In genomic region chr1:100622037-100622436, GRCh38 we compare ENCODE assay signal across 8 cellular contexts.
DNase-seq lines count a peak whose midpoint lies in the region; ATAC-seq and TF ChIP-seq lines count a peak whose summit lies in the region.

No MANE protein-coding gene starts in this region.

- no peak overlapping the region for H2BK120ac ChIP-seq in neuronal stem cell (ENCODE audit: low read depth, low read length)

- no peak overlapping the region for H3K27ac ChIP-seq in neuronal stem cell (replicated peaks; ENCODE audit: low read length)

- peak overlapping the region; percentile 28 for H3K4me3 Mint-ChIP-seq in natural killer cell treated with Interleukin-12 subunit alpha and Interleukin-12 subunit beta and Interleukin-15 and Interleukin-18, amount 100 ng/mL, for 72 hours

- H3K4ac ChIP-seq in neuronal stem cell (ENCODE audit: low read length) = no peak overlapping the region

- WGBS in neuronal stem cell (ENCODE audit: extremely low coverage in 2 of 2, insufficient read length in 2 of 2, insufficient replicate concordance in 1 of 2), 2 donors = 100% methylated on average over 1 of the region's 1 CpG; no CpG with 5 or more reads in 1 of the 2 donors

- peak; percentile 92 to 94 for ATAC-seq in natural killer cell treated with Interleukin-12 subunit alpha and Interleukin-12 subunit beta and Interleukin-15 and Interleukin-18, amount 100 ng/mL, for 72 hours

- no peaks in the 10 kb centered on the region for H3K9me3 ChIP-seq in MG63
- H3K9me3 ChIP-seq in neuronal stem cell (replicated peaks in 1 of 2; ENCODE audit: control insufficient read depth in 2 of 2, insufficient read depth in 1 of 2, low read depth in 1 of 2, low read length in 2 of 2) = no peaks in the 10 kb centered on the region

- no peak overlapping the region for H4K8ac ChIP-seq in neuronal stem cell (ENCODE audit: low read depth, low read length)

- peaks cover 2 to 5% of the 10 kb centered on the region in 2 donors for H3K27me3 Mint-ChIP-seq in natural killer cell treated with Interleukin-12 subunit alpha and Interleukin-12 subunit beta and Interleukin-15 and Interleukin-18, amount 100 ng/mL, for 72 hours

- H3K4me2 ChIP-seq in neuronal stem cell (ENCODE audit: insufficient read depth, low read length, poor library complexity, severe bottlenecking) = no peak overlapping the region

- peaks cover 9 to 10% of the 10 kb centered on the region in 2 donors for H3K4me1 ChIP-seq in neuronal stem cell (ENCODE audit: control insufficient read depth in 2 of 2, insufficient read depth in 1 of 2, low read depth in 1 of 2, low read length in 2 of 2)

- H2AK5ac ChIP-seq in neuronal stem cell (ENCODE audit: low read depth, low read length) = no peak overlapping the region

- in situ Hi-C loops in GM13977 (cut with MboI; ENCODE audit: low pct_unique_long_range_greater_than_20kb, low sequenced_read_pairs, unreplicated experiment) = no loop called here
- in situ Hi-C loops in KBM-7 (cut with MboI; ENCODE audit: low pct_unique_long_range_greater_than_20kb, low sequenced_read_pairs) = loop anchor here (25.0 kb wide), 1 partner anchor 240 kb away; no protein-coding TSS in a partner anchor

- no peak for TF ChIP-seq CTCF in GM10266 (IDR thresholded peaks at IDR 0.05; ENCODE audit: control insufficient read depth, insufficient read depth, low read depth, missing control alignments)
- TF ChIP-seq CTCF in GM13977 (IDR thresholded peaks at IDR 0.05; ENCODE audit: extremely low read depth, insufficient read depth, missing control alignments) = no peak

- H3K4me3 ChIP-seq in MG63 (no peak overlapping the region), neuronal stem cell (ENCODE audit: low read length in 2 of 2) (no peak overlapping the region)

- no peaks in the 10 kb centered on the region for H3K36me3 Mint-ChIP-seq in natural killer cell treated with Interleukin-12 subunit alpha and Interleukin-12 subunit beta and Interleukin-15 and Interleukin-18, amount 100 ng/mL, for 72 hours

- no peak overlapping the region for H3K18ac ChIP-seq in neuronal stem cell (ENCODE audit: low read length)

- no peak overlapping the region for H2BK5ac ChIP-seq in neuronal stem cell (ENCODE audit: low read length)

- no peak overlapping the region for H4K91ac ChIP-seq in neuronal stem cell (ENCODE audit: low read depth, low read length, poor library complexity)

- peaks cover 17 to 18% of the 10 kb centered on the region in 2 donors for H3K4me1 Mint-ChIP-seq in natural killer cell treated with Interleukin-12 subunit alpha and Interleukin-12 subunit beta and Interleukin-15 and Interleukin-18, amount 100 ng/mL, for 72 hours (ENCODE audit: low read depth in 2 of 2)

- no peak overlapping the region for H3K23ac ChIP-seq in neuronal stem cell (ENCODE audit: low read depth, low read length, poor library complexity)

- DNase-seq in COLO829 (ENCODE audit: low spot score) (peak; percentile 3), MG63 (peak; percentile 89), epidermal melanocyte (ENCODE audit: insufficient read length, low spot score) (peak; percentile 46), GM10266 (ENCODE audit: extremely low spot score) (no peak), GM13977 (ENCODE audit: low spot score) (no peak), KBM-7 (no peak), neuronal stem cell (ENCODE audit: low spot score) (no peak)
- DNase-seq in natural killer cell treated with Interleukin-12 subunit alpha and Interleukin-12 subunit beta and Interleukin-15 and Interleukin-18, amount 100 ng/mL, for 72 hours (ENCODE audit: low spot score) = no peak

- peaks cover 6% of the 10 kb centered on the region for H3K9me3 Mint-ChIP-seq in natural killer cell treated with Interleukin-12 subunit alpha and Interleukin-12 subunit beta and Interleukin-15 and Interleukin-18, amount 100 ng/mL, for 72 hours

- H3K27me3 ChIP-seq in MG63 = no peaks in the 10 kb centered on the region
- no peaks in the 10 kb centered on the region for H3K27me3 ChIP-seq in neuronal stem cell (ENCODE audit: control insufficient read depth in 3 of 3, insufficient read depth in 3 of 3, low read depth in 1 of 3, low read length in 3 of 3)

- H3K36me3 ChIP-seq in MG63 = no peaks in the 10 kb centered on the region
- no peaks in the 10 kb centered on the region for H3K36me3 ChIP-seq in neuronal stem cell (replicated peaks in 1 of 2; ENCODE audit: control insufficient read depth in 2 of 2, insufficient read depth in 2 of 2, low read length in 2 of 2)

- H2BK15ac ChIP-seq in neuronal stem cell (ENCODE audit: low read length) = no peak overlapping the region

- H3K14ac ChIP-seq in neuronal stem cell (ENCODE audit: low read length) = no peak overlapping the region

- H2AFZ ChIP-seq in neuronal stem cell (ENCODE audit: low read length) = no peak overlapping the region

- peak overlapping the region; percentile 45 to 67 for H3K27ac Mint-ChIP-seq in natural killer cell treated with Interleukin-12 subunit alpha and Interleukin-12 subunit beta and Interleukin-15 and Interleukin-18, amount 100 ng/mL, for 72 hours

- no peak overlapping the region for H2BK12ac ChIP-seq in neuronal stem cell (ENCODE audit: low read length)

- H3K9ac ChIP-seq in neuronal stem cell (ENCODE audit: low read depth, low read length, poor library complexity) = no peak overlapping the region

- H3K79me1 ChIP-seq in neuronal stem cell (ENCODE audit: low read depth, low read length) = no peaks in the 10 kb centered on the region

Comparison
In these comparisons a context has a peak if more than half of its experiments do, and no peak if none do; other contexts are left out.
1. DNase-seq: peak in COLO829 (single experiment), MG63 (single experiment) and epidermal melanocyte (single experiment); none in natural killer cell treated with Interleukin-12 subunit alpha and Interleukin-12 subunit beta and Interleukin-15 and Interleukin-18, amount 100 ng/mL, for 72 hours (single experiment), GM10266 (single experiment), GM13977 (single experiment), KBM-7 (single experiment) and neuronal stem cell (single experiment).